In genomic region chr2:196592912-196593881, GRCh38 we compare ENCODE assay signal across 8 cellular contexts. TPM values are rescaled to one million over a fixed set of nuclear protein-coding genes. Genes with fewer than 3 reads are reported as not detected.
DNase-seq lines count a peak whose midpoint lies in the region; ATAC-seq and TF ChIP-seq lines count a peak whose summit lies in the region.

HECW2 (minus strand) TSS chr2:196593554.

- no peak within 1 kb of the TSS for H3K27ac ChIP-seq in duodenal mucosa (ENCODE audit: low read depth, low read length)
- peak within 1 kb of the TSS; percentile 54 to 72 (median 67) for H3K27ac ChIP-seq in right lobe of liver

- peaks cover 5% of the 10 kb centered on the region for H3K4me1 Mint-ChIP-seq in stimulated activated naive CD8-positive, alpha-beta T cell treated with anti-CD3 and anti-CD28 coated beads, Interleukin-15, amount 100 ng/mL, for 72 hours

- no peaks in the 10 kb centered on the region for H3K9me3 Mint-ChIP-seq in stimulated activated naive CD8-positive, alpha-beta T cell treated with anti-CD3 and anti-CD28 coated beads, Interleukin-15, amount 100 ng/mL, for 72 hours

- H3K36me3 ChIP-seq in duodenal mucosa (ENCODE audit: control insufficient read depth in 1 of 2, insufficient read depth in 2 of 2, low read length in 2 of 2) = no peaks in the 10 kb centered on the region
- no peaks in the 10 kb centered on the region for H3K36me3 ChIP-seq in right lobe of liver

- H3K27ac Mint-ChIP-seq in stimulated activated naive CD8-positive, alpha-beta T cell treated with anti-CD3 and anti-CD28 coated beads, Interleukin-15, amount 100 ng/mL, for 72 hours = no peak within 1 kb of the TSS

- H3K9ac ChIP-seq in duodenal mucosa (ENCODE audit: low read depth in 1 of 2, low read length in 2 of 2) = no peak within 1 kb of the TSS

- peaks cover 0 to 8% of the 10 kb centered on the region in 2 donors for H3K4me1 ChIP-seq in duodenal mucosa (ENCODE audit: control insufficient read depth in 1 of 2, insufficient read depth in 2 of 2, low read length in 2 of 2)
- peaks cover 0 to 9% (median 0%) of the 10 kb centered on the region in 4 donors for H3K4me1 ChIP-seq in right lobe of liver

- intact Hi-C loops in right lobe of liver (cut with DNase I) = no loop called here

- H3K27me3 Mint-ChIP-seq in stimulated activated naive CD8-positive, alpha-beta T cell treated with anti-CD3 and anti-CD28 coated beads, Interleukin-15, amount 100 ng/mL, for 72 hours = peaks cover 78% of the 10 kb centered on the region

- WGBS in right lobe of liver (ENCODE audit: insufficient coverage, low coverage, low lambda C conversion rate, missing lambda C conversion rate) = 6% methylated on average over 16 of the region's 125 CpGs

- TF ChIP-seq CTCF in right lobe of liver (IDR thresholded peaks at IDR 0.05) = peak in 1 of 4 donors; percentile 22

- H3K4me3 ChIP-seq in duodenal mucosa (ENCODE audit: low read depth in 1 of 2, low read length in 2 of 2) (peak within 1 kb of the TSS; percentile 59 to 65), right lobe of liver (peak within 1 kb of the TSS; percentile 59 to 79 (median 72))

- H3K27me3 ChIP-seq in duodenal mucosa (ENCODE audit: control insufficient read depth in 1 of 2, insufficient read depth in 2 of 2, low read length in 2 of 2) (peaks cover 36 to 57% of the 10 kb centered on the region in 2 donors), right lobe of liver (no peaks in the 10 kb centered on the region)

- TF ChIP-seq POLR2A in right lobe of liver (IDR thresholded peaks at IDR 0.05) = no peak

- H3K9me3 ChIP-seq in duodenal mucosa (ENCODE audit: control insufficient read depth in 1 of 2, low read length in 2 of 2) (no peaks in the 10 kb centered on the region), right lobe of liver (no peaks in the 10 kb centered on the region)

- peak; percentile 86 for DNase-seq in DMS53 (lab: John Stamatoyannopoulos, UW)
- peak; percentile 54 for DNase-seq in HK-2 (ENCODE audit: unreplicated experiment)
- peak; percentile 51 to 64 (median 59) for DNase-seq in right lobe of liver
- peak; percentile 25 to 31 for DNase-seq in stimulated activated naive CD8-positive, alpha-beta T cell treated with anti-CD3 and anti-CD28 coated beads, Interleukin-15, amount 100 ng/mL, for 72 hours
- DNase-seq in NK-92 (lab: John Stamatoyannopoulos, UW; ENCODE audit: unreplicated experiment) = no peak

- peak within 1 kb of the TSS; percentile 74 to 75 for H3K4me3 Mint-ChIP-seq in stimulated activated naive CD8-positive, alpha-beta T cell treated with anti-CD3 and anti-CD28 coated beads, Interleukin-15, amount 100 ng/mL, for 72 hours

- ATAC-seq in GM19452 (IDR thresholded peaks at IDR 0.05; ENCODE audit: unreplicated experiment) (peak; percentile 56), SK-N-SH treated with all-trans-retinoic acid at 6 μM for 48 hours (peak; percentile 81), right lobe of liver (peak; percentile 79 to 85 (median 80))
- peak; percentile 75 for ATAC-seq in stimulated activated naive CD8-positive, alpha-beta T cell treated with anti-CD3 and anti-CD28 coated beads, Interleukin-15, amount 100 ng/mL, for 72 hours

TF ChIP-seq in SK-N-SH treated with all-trans-retinoic acid at 6 μM for 48 hours, 23 proteins besides CTCF, POLR2A, EP300 and RAD21:
- TF ChIP-seq ISL1 (CRISPR knock-in tag; IDR thresholded peaks at IDR 0.05) = no peak
- TF ChIP-seq ZNF70 (CRISPR knock-in tag; IDR thresholded peaks at IDR 0.05) = no peak
- TF ChIP-seq CSDC2 (CRISPR knock-in tag; IDR thresholded peaks at IDR 0.05) = no peak
- TF ChIP-seq GLIS3 (CRISPR knock-in tag; IDR thresholded peaks at IDR 0.05) = no peak
- no peak for TF ChIP-seq ZNF8 (CRISPR knock-in tag; IDR thresholded peaks at IDR 0.05)
- TF ChIP-seq PATZ1 (CRISPR knock-in tag; IDR thresholded peaks at IDR 0.05; ENCODE audit: borderline replicate concordance) = no peak
- TF ChIP-seq, protein P1, sequence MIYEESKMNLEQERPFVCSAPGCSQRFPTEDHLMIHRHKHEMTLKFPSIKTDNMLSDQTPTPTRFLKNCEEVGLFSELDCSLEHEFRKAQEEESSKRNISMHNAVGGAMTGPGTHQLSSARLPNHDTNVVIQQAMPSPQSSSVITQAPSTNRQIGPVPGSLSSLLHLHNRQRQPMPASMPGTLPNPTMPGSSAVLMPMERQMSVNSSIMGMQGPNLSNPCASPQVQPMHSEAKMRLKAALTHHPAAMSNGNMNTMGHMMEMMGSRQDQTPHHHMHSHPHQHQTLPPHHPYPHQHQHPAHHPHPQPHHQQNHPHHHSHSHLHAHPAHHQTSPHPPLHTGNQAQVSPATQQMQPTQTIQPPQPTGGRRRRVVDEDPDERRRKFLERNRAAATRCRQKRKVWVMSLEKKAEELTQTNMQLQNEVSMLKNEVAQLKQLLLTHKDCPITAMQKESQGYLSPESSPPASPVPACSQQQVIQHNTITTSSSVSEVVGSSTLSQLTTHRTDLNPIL (CRISPR knock-in tag; IDR thresholded peaks at IDR 0.05; ENCODE audit: low read depth) = no peak
- no peak for TF ChIP-seq TOX (CRISPR knock-in tag; IDR thresholded peaks at IDR 0.05; ENCODE audit: borderline replicate concordance)
- TF ChIP-seq BACH2 (CRISPR knock-in tag; IDR thresholded peaks at IDR 0.05; ENCODE audit: borderline replicate concordance) = no peak
- no peak for TF ChIP-seq TCF4 (CRISPR knock-in tag; IDR thresholded peaks at IDR 0.05; ENCODE audit: borderline replicate concordance)
- no peak for TF ChIP-seq PPARA (CRISPR knock-in tag; IDR thresholded peaks at IDR 0.05; ENCODE audit: borderline replicate concordance)
- TF ChIP-seq ESRRG (CRISPR knock-in tag; IDR thresholded peaks at IDR 0.05) = no peak
- TF ChIP-seq CSRNP3 (CRISPR knock-in tag; IDR thresholded peaks at IDR 0.05) = no peak
- no peak for TF ChIP-seq ZFP3 (CRISPR knock-in tag; IDR thresholded peaks at IDR 0.05)
- TF ChIP-seq OSR1 (CRISPR knock-in tag; IDR thresholded peaks at IDR 0.05) = no peak
- no peak for TF ChIP-seq ZFP30 (CRISPR knock-in tag; IDR thresholded peaks at IDR 0.05)
- TF ChIP-seq, protein P2, sequence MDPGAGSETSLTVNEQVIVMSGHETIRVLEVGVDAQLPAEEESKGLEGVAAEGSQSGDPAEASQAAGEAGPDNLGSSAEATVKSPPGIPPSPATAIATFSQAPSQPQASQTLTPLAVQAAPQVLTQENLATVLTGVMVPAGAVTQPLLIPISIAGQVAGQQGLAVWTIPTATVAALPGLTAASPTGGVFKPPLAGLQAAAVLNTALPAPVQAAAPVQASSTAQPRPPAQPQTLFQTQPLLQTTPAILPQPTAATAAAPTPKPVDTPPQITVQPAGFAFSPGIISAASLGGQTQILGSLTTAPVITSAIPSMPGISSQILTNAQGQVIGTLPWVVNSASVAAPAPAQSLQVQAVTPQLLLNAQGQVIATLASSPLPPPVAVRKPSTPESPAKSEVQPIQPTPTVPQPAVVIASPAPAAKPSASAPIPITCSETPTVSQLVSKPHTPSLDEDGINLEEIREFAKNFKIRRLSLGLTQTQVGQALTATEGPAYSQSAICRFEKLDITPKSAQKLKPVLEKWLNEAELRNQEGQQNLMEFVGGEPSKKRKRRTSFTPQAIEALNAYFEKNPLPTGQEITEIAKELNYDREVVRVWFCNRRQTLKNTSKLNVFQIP (CRISPR knock-in tag; IDR thresholded peaks at IDR 0.05; ENCODE audit: borderline replicate concordance, low read depth) = no peak
TF ChIP-seq in SK-N-SH treated with all-trans-retinoic acid at 6 μM for 48 hours: peak in this region for 0.

RNA-seq across cellular contexts. Expression of gene HECW2, which starts in this region (rescaled TPM):
- total RNA-seq in right lobe of liver = 10 to 100 TPM in 1 of 6 experiments, 1 to 10 TPM in 5; 3.3 to 10.7 (median 6.6) TPM
